Comparison of ENCODE assay signal across 8 cellular contexts in genomic region chr3:32733631-32734229, GRCh38. TPM values are rescaled to one million over a fixed set of nuclear protein-coding genes. Genes with fewer than 3 reads are reported as not detected.
DNase-seq lines count a peak whose midpoint lies in the region; ATAC-seq and TF ChIP-seq lines count a peak whose summit lies in the region.

No MANE protein-coding gene starts in this region.

- H2BK12ac ChIP-seq in mesenchymal stem cell (ENCODE audit: low read length in 2 of 2), result no peak overlapping the region

- peak; percentile 66 for TF ChIP-seq CTCF in A673 (conservative IDR thresholded peaks at IDR 0.05; ENCODE audit: low read depth, low read length)
- peak; percentile 43 for TF ChIP-seq CTCF in GM13976 (IDR thresholded peaks at IDR 0.05; ENCODE audit: borderline replicate concordance, control extremely low read depth, extremely low read depth, insufficient read depth, missing control alignments)

- H3K27ac ChIP-seq in A673 (ENCODE audit: low read depth, low read length, poor library complexity, severe bottlenecking) (no peak overlapping the region), mesenchymal stem cell (ENCODE audit: low read length, poor library complexity, severe bottlenecking) (no peak overlapping the region)

- peaks cover 2% of the 10 kb centered on the region for H3K79me1 ChIP-seq in mesenchymal stem cell (replicated peaks; ENCODE audit: low read length, poor library complexity, severe bottlenecking)

- H3K4me3 ChIP-seq in A673 (ENCODE audit: low read depth, low read length, poor library complexity, severe bottlenecking) (no peak overlapping the region), mesenchymal stem cell (ENCODE audit: insufficient read depth in 1 of 2, low read depth in 1 of 2, low read length in 2 of 2) (no peak overlapping the region)

- no peak overlapping the region for H3K4ac ChIP-seq in mesenchymal stem cell (ENCODE audit: low read depth in 1 of 2, low read length in 2 of 2)

- CTCF ChIA-PET in A673 (lab: Charles Lee), result interaction anchor here (0.8 kb wide), 1 partner anchor 340 kb away, joined by 14 read pairs; no protein-coding TSS in a partner anchor

- no TSS peak for BruUV-seq in A673 (replicated peaks; lab: Mats Ljungman, UMichigan)

- peaks cover 11% of the 10 kb centered on the region for H3K36me3 ChIP-seq in A673 (ENCODE audit: insufficient read depth, low read length, poor library complexity, severe bottlenecking)
- H3K36me3 ChIP-seq in mesenchymal stem cell (ENCODE audit: control insufficient read depth in 1 of 2, insufficient read depth in 2 of 2, low read depth in 1 of 2, low read length in 2 of 2), result peaks cover 13 to 21% of the 10 kb centered on the region in 2 experiments

- no peak overlapping the region for H2BK120ac ChIP-seq in mesenchymal stem cell (ENCODE audit: low read depth, low read length)

- no peaks in the 10 kb centered on the region for H3K27me3 ChIP-seq in A673 (replicated peaks; ENCODE audit: insufficient read depth, low read depth, low read length, poor library complexity)
- H3K27me3 ChIP-seq in mesenchymal stem cell (ENCODE audit: control insufficient read depth in 1 of 2, insufficient read depth in 1 of 2, low read length in 2 of 2), result no peaks in the 10 kb centered on the region

- no peak for ATAC-seq in GM19463 (IDR thresholded peaks at IDR 0.05; ENCODE audit: unreplicated experiment)

- in situ Hi-C loops in GM13976 (cut with MboI; ENCODE audit: low sequenced_read_pairs, unreplicated experiment), result loop anchor here (10.0 to 25.0 kb wide), 2 partner anchors 201 to 329 kb away; no protein-coding TSS in a partner anchor

- no peak overlapping the region for H4K91ac ChIP-seq in mesenchymal stem cell (ENCODE audit: low read length)

- H3K4me1 ChIP-seq in A673 (ENCODE audit: insufficient read depth, low read length, poor library complexity, severe bottlenecking), result no peaks in the 10 kb centered on the region
- no peaks in the 10 kb centered on the region for H3K4me1 ChIP-seq in mesenchymal stem cell (ENCODE audit: control insufficient read depth, insufficient read depth, low read depth, low read length)

- H2BK15ac ChIP-seq in mesenchymal stem cell (ENCODE audit: low read depth, poor library complexity, severe bottlenecking), result no peak overlapping the region

- H3K9ac ChIP-seq in mesenchymal stem cell (ENCODE audit: low read length), result no peak overlapping the region

- H2BK5ac ChIP-seq in mesenchymal stem cell (ENCODE audit: low read depth, low read length, poor library complexity, severe bottlenecking), result no peak overlapping the region

- no peaks in the 10 kb centered on the region for H3K9me3 ChIP-seq in A673 (ENCODE audit: low read depth, low read length, poor library complexity, severe bottlenecking)
- no peaks in the 10 kb centered on the region for H3K9me3 ChIP-seq in mesenchymal stem cell (ENCODE audit: control insufficient read depth, low read length)

- POLR2A ChIA-PET in A673 (lab: Charles Lee; ENCODE audit: low non-redundant PET), result no interaction called here

- H4K8ac ChIP-seq in mesenchymal stem cell (ENCODE audit: low read length), result no peak overlapping the region

- peak; percentile 57 for DNase-seq in A673 (ENCODE audit: low spot score)
- DNase-seq in GM13976 (ENCODE audit: low spot score), result peak; percentile 45
- DNase-seq in NCI-H69 (lab: John Stamatoyannopoulos, UW), result peak; percentile 37
- peak; percentile 9 for DNase-seq in central memory CD4-positive, alpha-beta T cell
- peak; percentile 55 for DNase-seq in mesenchymal stem cell
- no peak for DNase-seq in stimulated activated CD4-positive, alpha-beta T cell treated with anti-CD3 and anti-CD28 coated beads, Interleukin-2, amount 100 ng/mL, for 48 hours
- no peak for DNase-seq in NCI-H2107 treated with DMSO at 0.1 percent for 48 hours (lab: John Stamatoyannopoulos, UW; ENCODE audit: unreplicated experiment)

- H3K23ac ChIP-seq in mesenchymal stem cell (ENCODE audit: low read length in 2 of 2), result no peak overlapping the region

- no peak overlapping the region for H3K4me2 ChIP-seq in mesenchymal stem cell (ENCODE audit: low read length, poor library complexity, severe bottlenecking)

- H2AK5ac ChIP-seq in mesenchymal stem cell (ENCODE audit: low read length, severe bottlenecking), result no peak overlapping the region

- intact Hi-C loops in A673 (cut with micrococcal nuclease; ENCODE audit: unreplicated experiment), result loop anchor here (1.0 to 5.0 kb wide), 3 partner anchors 49 to 339 kb away; no protein-coding TSS in a partner anchor

- H3K14ac ChIP-seq in mesenchymal stem cell (ENCODE audit: low read length in 2 of 2), result no peak overlapping the region

- no peak overlapping the region for H3K18ac ChIP-seq in mesenchymal stem cell (ENCODE audit: low read depth in 1 of 2, low read length in 2 of 2)

- H2AFZ ChIP-seq in mesenchymal stem cell (ENCODE audit: low read depth, low read length), result no peak overlapping the region

RNA-seq across cellular contexts. Expression of gene CNOT10, which starts 48.7 kb away (rescaled TPM):
- 47.8 and 56.4 TPM in 2 replicates for total RNA-seq in A673 (2021)
- 15.2 TPM for polyA plus RNA-seq in mesenchymal stem cell (2013, experiment 1 of 2)
- 14.5 TPM for polyA plus RNA-seq in mesenchymal stem cell (2013, experiment 2 of 2)

Comparison
In these comparisons a context has a peak if more than half of its experiments do, and no peak if none do; other contexts are left out.
1. DNase-seq: peak in A673 (single experiment), GM13976 (single experiment), NCI-H69 (single experiment), central memory CD4-positive, alpha-beta T cell (single experiment) and mesenchymal stem cell (single experiment); none in stimulated activated CD4-positive, alpha-beta T cell treated with anti-CD3 and anti-CD28 coated beads, Interleukin-2, amount 100 ng/mL, for 48 hours (0 of 2) and NCI-H2107 treated with DMSO at 0.1 percent for 48 hours (single experiment).